ENCODE assay signal across 8 cellular contexts in genomic region chr5:6721442-6721841, GRCh38. TPM values are rescaled to one million over a fixed set of nuclear protein-coding genes. Genes with fewer than 3 reads are reported as not detected.
DNase-seq lines count a peak whose midpoint lies in the region; ATAC-seq and TF ChIP-seq lines count a peak whose summit lies in the region.

No MANE protein-coding gene starts in this region.

- 27% methylated on average over 4 of the region's 4 CpGs for WGBS in right cardiac atrium
- WGBS in thyroid gland, 2 donors = 41 to 62% methylated on average over 4 of the region's 4 CpGs

- H3K27ac ChIP-seq in right cardiac atrium (ENCODE audit: low read length) (peak overlapping the region; percentile 38), thyroid gland (peak overlapping the region; percentile 43 to 65 (median 50)), colonic mucosa (no peak overlapping the region)

- peaks cover 98% of the 10 kb centered on the region for H3K4me1 Mint-ChIP-seq in activated T-cell treated with anti-CD3 and anti-CD28 coated beads, Interleukin-2, amount 50 U/mL, for 72 hours (ENCODE audit: low read depth)
- H3K4me1 Mint-ChIP-seq in T-cell (peaks cover 95 to 98% (median 96%) of the 10 kb centered on the region in 3 donors), Caco-2 (ENCODE audit: low read depth, unreplicated experiment) (peaks cover 13% of the 10 kb centered on the region)

- intact Hi-C loops in right cardiac atrium (cut with DNase I) = no loop called here
- intact Hi-C loops in thyroid gland (cut with DNase I) = no loop called here
- intact Hi-C loops in colonic mucosa (cut with DNase I) = no loop called here
- intact Hi-C loops in Caco-2 (cut with micrococcal nuclease; ENCODE audit: unreplicated experiment) = no loop called here

- peak overlapping the region; percentile 63 to 73 for H3K4me3 Mint-ChIP-seq in activated T-cell treated with anti-CD3 and anti-CD28 coated beads, Interleukin-2, amount 50 U/mL, for 72 hours
- H3K4me3 Mint-ChIP-seq in T-cell (peak overlapping the region in 2 of 3 donors; percentile 36 to 50), Caco-2 (ENCODE audit: unreplicated experiment) (no peak overlapping the region)

- H3K4me1 ChIP-seq in right cardiac atrium (ENCODE audit: control insufficient read depth, insufficient read depth, low read length) = peaks cover 42% of the 10 kb centered on the region
- H3K4me1 ChIP-seq in thyroid gland = peaks cover 36 to 54% of the 10 kb centered on the region in 2 donors
- peaks cover 13% of the 10 kb centered on the region for H3K4me1 ChIP-seq in colonic mucosa
- H3K4me1 ChIP-seq in Caco-2 = peaks cover 2% of the 10 kb centered on the region; the same call in 1 of the 2 replicates

- TF ChIP-seq POLR2A in thyroid gland (IDR thresholded peaks at IDR 0.05) = no peak

- H3K27me3 ChIP-seq in right cardiac atrium (ENCODE audit: control insufficient read depth, insufficient read depth) = no peaks in the 10 kb centered on the region
- H3K27me3 ChIP-seq in thyroid gland = no peaks in the 10 kb centered on the region
- H3K27me3 ChIP-seq in colonic mucosa = no peaks in the 10 kb centered on the region
- no peaks in the 10 kb centered on the region for H3K27me3 ChIP-seq in Caco-2 (replicated peaks; ENCODE audit: control insufficient read depth, insufficient read depth, low read length)

- H3K27ac Mint-ChIP-seq in activated T-cell treated with anti-CD3 and anti-CD28 coated beads, Interleukin-2, amount 50 U/mL, for 72 hours = peak overlapping the region; percentile 12
- H3K27ac Mint-ChIP-seq in T-cell (peak overlapping the region in 1 of 2 donors; percentile 66), Caco-2 (ENCODE audit: unreplicated experiment) (no peak overlapping the region)

- ATAC-seq in activated T-cell treated with anti-CD3 and anti-CD28 coated beads, Interleukin-2, amount 50 U/mL, for 72 hours (replicated peaks in 1 of 2) = no peak
- ATAC-seq in T-cell (replicated peaks in 1 of 4) (no peak), right cardiac atrium (peak in 1 of 2 donors; percentile 65)

- H3K36me3 ChIP-seq in thyroid gland (no peaks in the 10 kb centered on the region), colonic mucosa (no peaks in the 10 kb centered on the region), Caco-2 (ENCODE audit: control insufficient read depth, insufficient read depth, low read length) (peaks cover 3% of the 10 kb centered on the region; the same call in 1 of the 2 replicates)

- CTCF ChIA-PET in T-cell (lab: Charles Lee) = no interaction called here
- CTCF ChIA-PET in Caco-2 (lab: Charles Lee) = no interaction called here

- H3K4me3 ChIP-seq in right cardiac atrium (ENCODE audit: low read length) (no peak overlapping the region), thyroid gland (replicated peaks in 1 of 3) (peak overlapping the region in 1 of 3 donors; percentile 15), colonic mucosa (no peak overlapping the region), Caco-2 (ENCODE audit: low read depth, low read length) (no peak overlapping the region)

- no peak for TF ChIP-seq CTCF in thyroid gland (IDR thresholded peaks at IDR 0.05)
- TF ChIP-seq CTCF in colonic mucosa (IDR thresholded peaks at IDR 0.05) = no peak
- TF ChIP-seq CTCF in Caco-2 (IDR thresholded peaks at IDR 0.05; ENCODE audit: insufficient read depth in 1 of 2, low read depth in 1 of 2, low read length in 1 of 2, severe bottlenecking in 1 of 2, unreplicated experiment in 1 of 2) = no peak

- H3K36me3 Mint-ChIP-seq in activated T-cell treated with anti-CD3 and anti-CD28 coated beads, Interleukin-2, amount 50 U/mL, for 72 hours (ENCODE audit: insufficient read depth in 2 of 2) = peaks cover 5 to 15% of the 10 kb centered on the region in 2 donors
- peaks cover 22% of the 10 kb centered on the region for H3K36me3 Mint-ChIP-seq in T-cell
- peaks cover 38% of the 10 kb centered on the region for H3K36me3 Mint-ChIP-seq in Caco-2 (ENCODE audit: insufficient read depth, unreplicated experiment)

- BruUV-seq in Caco-2 (replicated peaks; lab: Mats Ljungman, UMichigan) = no TSS peak

- no peak for DNase-seq in activated T-cell treated with anti-CD3 and anti-CD28 coated beads, Interleukin-2, amount 50 U/mL, for 72 hours
- DNase-seq in activated T-cell treated with anti-CD3 and anti-CD28 coated beads for 4 hours (no peak), T-cell (peak in 1 of 34 experiments; percentile 21), right cardiac atrium (peak in 2 of 3 donors; percentile 64 to 67), thyroid gland (no peak), colonic mucosa (no peak), kidney glomerular epithelial cell (lab: John Stamatoyannopoulos, UW) (no peak), Caco-2 (no peak)

- peaks cover 2% of the 10 kb centered on the region for H3K9me3 ChIP-seq in right cardiac atrium (ENCODE audit: control insufficient read depth, low read length)
- H3K9me3 ChIP-seq in thyroid gland = no peaks in the 10 kb centered on the region
- no peaks in the 10 kb centered on the region for H3K9me3 ChIP-seq in colonic mucosa
- no peaks in the 10 kb centered on the region for H3K9me3 ChIP-seq in Caco-2

- no peaks in the 10 kb centered on the region for H3K9me3 Mint-ChIP-seq in activated T-cell treated with anti-CD3 and anti-CD28 coated beads, Interleukin-2, amount 50 U/mL, for 72 hours
- H3K9me3 Mint-ChIP-seq in T-cell = no peaks in the 10 kb centered on the region
- no peaks in the 10 kb centered on the region for H3K9me3 Mint-ChIP-seq in Caco-2 (ENCODE audit: unreplicated experiment)

- H3K27me3 Mint-ChIP-seq in activated T-cell treated with anti-CD3 and anti-CD28 coated beads, Interleukin-2, amount 50 U/mL, for 72 hours (ENCODE audit: low read depth) = no peaks in the 10 kb centered on the region
- no peaks in the 10 kb centered on the region for H3K27me3 Mint-ChIP-seq in T-cell
- H3K27me3 Mint-ChIP-seq in Caco-2 (ENCODE audit: insufficient read depth, unreplicated experiment) = no peaks in the 10 kb centered on the region

- POLR2A ChIA-PET in T-cell (lab: Charles Lee) = no interaction called here
- POLR2A ChIA-PET in Caco-2 (lab: Charles Lee) = no interaction called here

- peak overlapping the region in 1 of 2 donors; percentile 40 for H3K9ac ChIP-seq in colonic mucosa (ENCODE audit: low read depth in 2 of 2, low read length in 2 of 2)

RNA-seq across cellular contexts. Expression of gene TENT4A, which starts 8.2 kb away (rescaled TPM):
- total RNA-seq in activated T-cell treated with anti-CD3 and anti-CD28 coated beads, Interleukin-2, amount 50 U/mL, for 72 hours = 10 to 100 TPM; 45.0 to 49.8 TPM
- total RNA-seq in T-cell (10 to 100 TPM; 42.7 to 62.9 (median 45.6) TPM), right cardiac atrium (10 to 100 TPM; 11.2 to 14.5 (median 12.3) TPM), thyroid gland (10 to 100 TPM; 19.8 to 41.2 (median 29.4) TPM), colonic mucosa (10 to 100 TPM; 17.1 to 21.9 TPM), Caco-2 (2022) (32.3 and 36.7 TPM in 2 replicates)
- 4.7 TPM for polyA plus RNA-seq in right cardiac atrium

Comparison
In these comparisons a context has a peak if more than half of its experiments do, and no peak if none do; other contexts are left out.
1. DNase-seq: peak in right cardiac atrium (2 of 3); none in activated T-cell treated with anti-CD3 and anti-CD28 coated beads, Interleukin-2, amount 50 U/mL, for 72 hours (0 of 2), activated T-cell treated with anti-CD3 and anti-CD28 coated beads for 4 hours (single experiment), thyroid gland (0 of 2), colonic mucosa (single experiment), kidney glomerular epithelial cell (single experiment) and Caco-2 (0 of 2).